29 cellular contexts compared by ENCODE assay signal in the genomic region with DNA sequence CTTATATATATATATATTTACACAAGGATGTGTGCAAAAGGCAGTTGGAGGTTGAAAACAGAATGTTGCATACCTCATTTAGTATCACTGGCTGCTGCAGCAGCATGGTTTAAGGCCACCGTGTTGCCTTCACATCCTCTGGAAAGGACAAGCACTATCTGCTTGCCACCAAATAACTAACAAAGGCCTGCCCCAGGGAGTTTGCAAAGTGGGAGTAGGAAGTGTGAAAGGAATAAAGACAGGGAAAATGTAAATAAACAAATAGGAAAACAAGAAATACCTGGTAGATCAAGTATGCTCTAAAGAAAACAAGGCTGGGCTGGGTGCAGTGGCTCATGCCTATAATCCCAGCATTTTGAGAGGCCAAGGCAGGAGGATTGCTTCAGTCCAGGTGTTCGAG.
"Had no signal": no experiment of that assay in that cellular context is flagged by ENCODE, and none has a peak within 500 bp of the region (broad histone marks: within the 10 kb centered on the region; RNA-seq: fewer than 3 reads in every experiment).

No MANE protein-coding gene starts in this region.

- H2AFZ ChIP-seq: hepatocyte had no signal

- H3K27me3 ChIP-seq: ascending aorta, dorsolateral prefrontal cortex, esophagus squamous epithelium, gastroesophageal sphincter, heart right ventricle, hepatocyte had no signal

- H3K4me3 ChIP-seq: ascending aorta, coronary artery, dorsolateral prefrontal cortex, esophagus squamous epithelium, gastroesophageal sphincter, heart right ventricle, hepatocyte had no signal

- H3K9me3 Mint-ChIP-seq: activated B cell treated with CpG ODN at 0.5 μM for 24 hours; activated CD8-positive, alpha-beta T cell treated with anti-CD3 and anti-CD28 coated beads for 36 hours; activated naive CD4-positive, alpha-beta T cell treated with anti-CD3 and anti-CD28 coated beads, Interleukin-2, amount 10 ng/mL, durations not matched to agents 7 days and 5 days; activated naive CD4-positive, alpha-beta T cell treated with anti-CD3 and anti-CD28 coated beads, Interleukin-2, amount 50 U/mL, for 72 hours; activated naive CD8-positive, alpha-beta T cell treated with anti-CD3 and anti-CD28 coated beads, Interleukin-2, amount 10 ng/mL, durations not matched to agents 7 days and 5 days; activated T-cell treated with anti-CD3 and anti-CD28 coated beads, Interleukin-2, amount 50 U/mL, for 72 hours; brain; central memory CD8-positive, alpha-beta T cell; dendritic cell treated with granulocyte-macrophage colony-stimulating factor and Interleukin-4, amounts not matched to agents 40 ng/mL and 50 ng/mL, for 4 days; T-helper 2 cell treated with Interferon-gamma antibody and Interleukin-4, amounts not matched to agents 5 μg/mL and 100 μg/mL, for 36 hours had no signal

- H3K4me3 Mint-ChIP-seq: activated B cell treated with CpG ODN at 0.5 μM for 24 hours; activated CD8-positive, alpha-beta T cell treated with anti-CD3 and anti-CD28 coated beads for 36 hours; activated naive CD4-positive, alpha-beta T cell treated with anti-CD3 and anti-CD28 coated beads, Interleukin-2, amount 10 ng/mL, durations not matched to agents 7 days and 5 days; activated naive CD8-positive, alpha-beta T cell treated with anti-CD3 and anti-CD28 coated beads, Interleukin-2, amount 10 ng/mL, durations not matched to agents 7 days and 5 days; activated T-cell treated with anti-CD3 and anti-CD28 coated beads, Interleukin-2, amount 50 U/mL, for 72 hours; brain; central memory CD8-positive, alpha-beta T cell; dendritic cell treated with granulocyte-macrophage colony-stimulating factor and Interleukin-4, amounts not matched to agents 40 ng/mL and 50 ng/mL, for 4 days; T-helper 17 cell; T-helper 2 cell treated with Interferon-gamma antibody and Interleukin-4, amounts not matched to agents 5 μg/mL and 100 μg/mL, for 36 hours had no signal

- H3K27me3 Mint-ChIP-seq: activated B cell treated with CpG ODN at 0.5 μM for 24 hours; activated CD8-positive, alpha-beta T cell treated with anti-CD3 and anti-CD28 coated beads for 36 hours; activated naive CD4-positive, alpha-beta T cell treated with anti-CD3 and anti-CD28 coated beads, Interleukin-2, amount 10 ng/mL, durations not matched to agents 7 days and 5 days; activated naive CD8-positive, alpha-beta T cell treated with anti-CD3 and anti-CD28 coated beads, Interleukin-2, amount 10 ng/mL, durations not matched to agents 7 days and 5 days; brain; central memory CD8-positive, alpha-beta T cell; dendritic cell treated with granulocyte-macrophage colony-stimulating factor and Interleukin-4, amounts not matched to agents 40 ng/mL and 50 ng/mL, for 4 days; T-helper 17 cell had no signal

- H3K27ac ChIP-seq: ascending aorta, coronary artery, dorsolateral prefrontal cortex, epithelial cell of prostate, esophagus squamous epithelium, gastroesophageal sphincter, heart right ventricle, hepatocyte had no signal

- H3K27ac Mint-ChIP-seq: activated B cell treated with CpG ODN at 0.5 μM for 24 hours; activated CD8-positive, alpha-beta T cell treated with anti-CD3 and anti-CD28 coated beads for 36 hours; activated naive CD4-positive, alpha-beta T cell treated with anti-CD3 and anti-CD28 coated beads, Interleukin-2, amount 10 ng/mL, durations not matched to agents 7 days and 5 days; activated naive CD4-positive, alpha-beta T cell treated with anti-CD3 and anti-CD28 coated beads, Interleukin-2, amount 50 U/mL, for 72 hours; activated naive CD8-positive, alpha-beta T cell treated with anti-CD3 and anti-CD28 coated beads, Interleukin-2, amount 10 ng/mL, durations not matched to agents 7 days and 5 days; activated T-cell treated with anti-CD3 and anti-CD28 coated beads, Interleukin-2, amount 50 U/mL, for 72 hours; dendritic cell treated with granulocyte-macrophage colony-stimulating factor and Interleukin-4, amounts not matched to agents 40 ng/mL and 50 ng/mL, for 4 days; T-helper 17 cell; T-helper 2 cell treated with Interferon-gamma antibody and Interleukin-4, amounts not matched to agents 5 μg/mL and 100 μg/mL, for 36 hours had no signal

- H3K36me3 Mint-ChIP-seq: activated naive CD4-positive, alpha-beta T cell treated with anti-CD3 and anti-CD28 coated beads, Interleukin-2, amount 50 U/mL, for 72 hours had no signal

- H3K79me2 ChIP-seq: hepatocyte had no signal

- H3K4me1 ChIP-seq: ascending aorta, gastroesophageal sphincter, heart right ventricle had no signal

- DNase-seq: activated B cell treated with CpG ODN at 0.5 μM for 24 hours; activated CD4-positive, alpha-beta T cell treated with anti-CD3 and anti-CD28 coated beads for 48 hours; activated CD4-positive, alpha-beta T cell treated with anti-CD3 and anti-CD28 coated beads, Interleukin-2, amount 50 U/mL, for 1 hour; activated CD4-positive, alpha-beta T cell treated with anti-CD3 and anti-CD28 coated beads, Interleukin-2, amount 50 U/mL, for 48 hours; activated CD8-positive, alpha-beta memory T cell treated with anti-CD3 and anti-CD28 coated beads for 24 hours; activated CD8-positive, alpha-beta T cell treated with anti-CD3 and anti-CD28 coated beads for 36 hours; activated gamma-delta T cell; activated naive CD4-positive, alpha-beta T cell; activated naive CD4-positive, alpha-beta T cell treated with anti-CD3 and anti-CD28 coated beads, Interleukin-2, amount 10 ng/mL, durations not matched to agents 7 days and 5 days; activated naive CD8-positive, alpha-beta T cell treated with anti-CD3 and anti-CD28 coated beads, Interleukin-2, amount 10 ng/mL, durations not matched to agents 7 days and 5 days; activated T-cell treated with anti-CD3 and anti-CD28 coated beads, Interleukin-2, amount 50 U/mL, for 1 hour; activated T-cell treated with anti-CD3 and anti-CD28 coated beads, Interleukin-2, amount 50 U/mL, for 72 hours; dorsolateral prefrontal cortex; effector memory CD4-positive, alpha-beta T cell; esophagus squamous epithelium; foreskin melanocyte; heart right ventricle; T-helper 1 cell; T-helper 17 cell had no signal

- H3K9me3 ChIP-seq: ascending aorta, esophagus squamous epithelium, gastroesophageal sphincter, heart right ventricle had no signal

- H3K4me1 Mint-ChIP-seq: activated naive CD4-positive, alpha-beta T cell treated with anti-CD3 and anti-CD28 coated beads, Interleukin-2, amount 10 ng/mL, durations not matched to agents 7 days and 5 days; activated naive CD8-positive, alpha-beta T cell treated with anti-CD3 and anti-CD28 coated beads, Interleukin-2, amount 10 ng/mL, durations not matched to agents 7 days and 5 days had no signal

- H3K4me2 ChIP-seq: hepatocyte had no signal
